Comparison of ENCODE assay signal across 1 cellular context in genomic region chr12:122840580-122841513, GRCh38.
TF ChIP-seq lines count a peak whose summit lies in the region.

No MANE protein-coding gene starts in this region.

TF ChIP-seq in SK-N-SH, 30 proteins besides CTCF, POLR2A, EP300 and RAD21 (continued from another document):
- TF ChIP-seq TAF1 (IDR thresholded peaks at IDR 0.05; ENCODE audit: borderline replicate concordance, low read depth, low read length): no peak
